Comparison of ENCODE assay signal across 12 cellular contexts in genomic region chr11:927871-928270, GRCh38. TPM values are rescaled to one million over a fixed set of nuclear protein-coding genes. Genes with fewer than 3 reads are reported as not detected.
A peak's percentile ranks its signal among the peaks of the same experiment; 100 is the strongest.
DNase-seq lines count a peak whose midpoint lies in the region; ATAC-seq and TF ChIP-seq lines count a peak whose summit lies in the region.
"Had no signal": no experiment of that assay in that cellular context is flagged by ENCODE, and none has a peak within 500 bp of the region (broad histone marks: within the 10 kb centered on the region; RNA-seq: fewer than 3 reads in every experiment).

No MANE protein-coding gene starts in this region.

- H3K27me3 Mint-ChIP-seq in activated CD4-positive, alpha-beta memory T cell treated with anti-CD3 and anti-CD28 coated beads for 36 hours = no peaks in the 10 kb centered on the region
- H3K27me3 Mint-ChIP-seq in glutamatergic neuron (ENCODE audit: unreplicated experiment) (peaks cover 13% of the 10 kb centered on the region), type B pancreatic cell (no peaks in the 10 kb centered on the region)

- POLR2A ChIA-PET in activated CD4-positive, alpha-beta memory T cell treated with anti-CD3 and anti-CD28 coated beads for 36 hours (lab: Charles Lee) = interaction anchor here (0.6 to 1.2 kb wide), 2 partner anchors 17 to 647 kb away, joined by 3 to 4 read pairs; partner anchors contain the start of gene CHID1

- peaks cover 42% of the 10 kb centered on the region for H3K4me1 Mint-ChIP-seq in activated CD4-positive, alpha-beta memory T cell treated with anti-CD3 and anti-CD28 coated beads for 36 hours (ENCODE audit: low read depth)
- H3K4me1 Mint-ChIP-seq in glutamatergic neuron (ENCODE audit: low read depth, unreplicated experiment) (peaks cover 21% of the 10 kb centered on the region), type B pancreatic cell (ENCODE audit: unreplicated experiment) (peaks cover 24% of the 10 kb centered on the region)

- WGBS in heart right ventricle, 2 donors = 68 to 72% methylated on average over 7 of the region's 7 CpGs

- peak overlapping the region in 6 of 10 donors; percentile 5 to 81 (median 44) for H3K4me3 ChIP-seq in heart right ventricle
- no peak overlapping the region for H3K4me3 ChIP-seq in right atrium auricular region
- H3K4me3 ChIP-seq: uterus had no signal

- H3K36me3 ChIP-seq in heart right ventricle = peaks cover 0 to 28% (median 0%) of the 10 kb centered on the region in 9 donors
- no peaks in the 10 kb centered on the region for H3K36me3 ChIP-seq in right atrium auricular region
- H3K36me3 ChIP-seq: uterus had no signal

- CTCF ChIA-PET in activated CD4-positive, alpha-beta memory T cell treated with anti-CD3 and anti-CD28 coated beads for 36 hours (lab: Charles Lee) = no interaction called here

- peak overlapping the region; percentile 18 for H3K27ac Mint-ChIP-seq in activated CD4-positive, alpha-beta memory T cell treated with anti-CD3 and anti-CD28 coated beads for 36 hours
- H3K27ac Mint-ChIP-seq in glutamatergic neuron (ENCODE audit: unreplicated experiment) = no peak overlapping the region
- H3K27ac Mint-ChIP-seq in type B pancreatic cell = peak overlapping the region; percentile 13

- H3K36me3 Mint-ChIP-seq in activated CD4-positive, alpha-beta memory T cell treated with anti-CD3 and anti-CD28 coated beads for 36 hours = peaks cover 2% of the 10 kb centered on the region
- H3K36me3 Mint-ChIP-seq in glutamatergic neuron (ENCODE audit: unreplicated experiment) (peaks cover 4% of the 10 kb centered on the region), type B pancreatic cell (peaks cover 4% of the 10 kb centered on the region)

- no peaks in the 10 kb centered on the region for H3K9me3 Mint-ChIP-seq in activated CD4-positive, alpha-beta memory T cell treated with anti-CD3 and anti-CD28 coated beads for 36 hours
- peaks cover 12% of the 10 kb centered on the region for H3K9me3 Mint-ChIP-seq in glutamatergic neuron (ENCODE audit: unreplicated experiment)
- H3K9me3 Mint-ChIP-seq in type B pancreatic cell = no peaks in the 10 kb centered on the region
- H3K9me3 Mint-ChIP-seq: activated T-helper 2 cell treated with anti-CD3 and anti-CD28 coated beads, Interferon-gamma antibody, Interleukin-2, Interleukin-4, amounts not matched to agents 10 μg/mL and 5 μg/mL and 100 μg/mL, durations not matched to agents 14 hours and 24 hours and 36 hours had no signal

- H3K4me1 ChIP-seq in heart right ventricle (peaks cover 4 to 76% (median 53%) of the 10 kb centered on the region in 9 donors), right atrium auricular region (peaks cover 0 to 60% of the 10 kb centered on the region in 2 donors)

- H3K27me3 ChIP-seq in heart right ventricle = no peaks in the 10 kb centered on the region
- no peaks in the 10 kb centered on the region for H3K27me3 ChIP-seq in right atrium auricular region
- H3K27me3 ChIP-seq: uterus had no signal

- H3K9me3 ChIP-seq in heart right ventricle (no peaks in the 10 kb centered on the region), right atrium auricular region (no peaks in the 10 kb centered on the region)
- H3K9me3 ChIP-seq: uterus had no signal

- H3K27ac ChIP-seq in heart right ventricle = peak overlapping the region in 3 of 10 donors; percentile 1 to 94 (median 19)
- no peak overlapping the region for H3K27ac ChIP-seq in right atrium auricular region
- H3K27ac ChIP-seq: uterus had no signal

- peak overlapping the region; percentile 8 for H3K4me3 Mint-ChIP-seq in activated CD4-positive, alpha-beta memory T cell treated with anti-CD3 and anti-CD28 coated beads for 36 hours
- H3K4me3 Mint-ChIP-seq in glutamatergic neuron (ENCODE audit: unreplicated experiment) (peak overlapping the region; percentile 96), type B pancreatic cell (peak overlapping the region; percentile 31)

- intact Hi-C loops in heart right ventricle (cut with DNase I) = loop anchor here in 4 of 10 donors (5.0 to 10.0 kb wide), 4 partner anchors 49 to 127 kb away; no protein-coding TSS in a partner anchor
- intact Hi-C loops in activated CD4-positive, alpha-beta memory T cell treated with anti-CD3 and anti-CD28 coated beads for 36 hours (cut with micrococcal nuclease) = loop anchor here (5.0 kb wide), 1 partner anchor 86 kb away; the partner anchor contains the start of genes POLR2L and TSPAN4

- no peak for TF ChIP-seq CTCF in heart right ventricle (IDR thresholded peaks at IDR 0.05)
- TF ChIP-seq CTCF in right atrium auricular region (IDR thresholded peaks at IDR 0.05) = no peak
- no peak for TF ChIP-seq CTCF in glutamatergic neuron (IDR thresholded peaks at IDR 0.05; ENCODE audit: partially characterized antibody, unreplicated experiment)
- no peak for TF ChIP-seq CTCF in type B pancreatic cell (conservative IDR thresholded peaks at IDR 0.05)

- DNase-seq in heart right ventricle (no peak), right atrium auricular region (ENCODE audit: low spot score) (no peak), glutamatergic neuron (no peak), type B pancreatic cell (ENCODE audit: extremely low spot score, unreplicated experiment) (no peak), ecto neural progenitor cell (ENCODE audit: low spot score) (no peak), GF-D8 (lab: John Stamatoyannopoulos, UW) (no peak)
- peak; percentile 46 for DNase-seq in activated CD4-positive, alpha-beta memory T cell treated with anti-CD3 and anti-CD28 coated beads for 36 hours
- DNase-seq: hippocampal formation, NCI-H2171 treated with DMSO at 0.1 percent for 48 hours, uterus had no signal

- ATAC-seq in heart right ventricle = no peak
- ATAC-seq in HG02623 (IDR thresholded peaks at IDR 0.05; ENCODE audit: unreplicated experiment) = no peak

RNA-seq across cellular contexts. Expression of gene AP2A2, which starts 2.2 kb away (rescaled TPM):
- 10 to 100 TPM; 28.9 to 58.4 (median 38.8) TPM for total RNA-seq in heart right ventricle
- polyA plus RNA-seq in heart right ventricle = 10 to 100 TPM; 24.3 to 27.9 TPM
- 10 to 100 TPM; 28.8 to 41.7 TPM for total RNA-seq in right atrium auricular region
- total RNA-seq in activated CD4-positive, alpha-beta memory T cell treated with anti-CD3 and anti-CD28 coated beads for 36 hours = 10 to 100 TPM; 42.8 to 44.1 TPM
- total RNA-seq in glutamatergic neuron (ENCODE audit: unreplicated experiment) = 228 TPM
- 82.6 and 109 TPM in 2 replicates for total RNA-seq in type B pancreatic cell (ENCODE audit: low replicate concordance)

RNA-seq across cellular contexts. Expression of gene CHID1, which starts 17.3 kb away (rescaled TPM):
- total RNA-seq in heart right ventricle (10 to 100 TPM; 47.9 to 75.2 (median 62.4) TPM), right atrium auricular region (10 to 100 TPM; 46.9 to 78.7 TPM), glutamatergic neuron (ENCODE audit: unreplicated experiment) (56.1 TPM), type B pancreatic cell (ENCODE audit: low replicate concordance) (98.9 and 100 TPM in 2 replicates)
- polyA plus RNA-seq in heart right ventricle = 10 to 100 TPM; 40.1 to 53.5 TPM
- total RNA-seq in activated CD4-positive, alpha-beta memory T cell treated with anti-CD3 and anti-CD28 coated beads for 36 hours = 10 to 100 TPM; 61.5 to 61.6 TPM

Comparison
In these comparisons a context has a peak if more than half of its experiments do, and no peak if none do; other contexts are left out.
1. H3K4me3 ChIP-seq: peak in heart right ventricle (6 of 10); none in right atrium auricular region (0 of 2).
2. H3K4me3 Mint-ChIP-seq: peak in every context shown above with its lines; median percentile 96 in glutamatergic neuron; 31 in type B pancreatic cell; 8 in activated CD4-positive, alpha-beta memory T cell treated with anti-CD3 and anti-CD28 coated beads for 36 hours.